In genomic region chr4:121740796-121741409, GRCh38 we compare ENCODE assay signal across 14 cellular contexts. TPM values are rescaled to one million over a fixed set of nuclear protein-coding genes. Genes with fewer than 3 reads are reported as not detected.
DNase-seq lines count a peak whose midpoint lies in the region; ATAC-seq and TF ChIP-seq lines count a peak whose summit lies in the region.
"Had no signal": no experiment of that assay in that cellular context is flagged by ENCODE, and none has a peak within 500 bp of the region (broad histone marks: within the 10 kb centered on the region; RNA-seq: fewer than 3 reads in every experiment).

No MANE protein-coding gene starts in this region.

- H3F3A ChIP-seq in GM23338 (replicated peaks; ENCODE audit: low read depth) = no peaks in the 10 kb centered on the region
- H3F3A ChIP-seq in neural progenitor cell (ENCODE audit: low read depth) = no peaks in the 10 kb centered on the region
- H3F3A ChIP-seq in PC-9 (ENCODE audit: insufficient read depth, low read depth) = no peaks in the 10 kb centered on the region

- peak overlapping the region; percentile 4; the same call in 1 of the 2 replicates for H3K4ac ChIP-seq in IMR-90 (ENCODE audit: low read depth, low read length)

- peak overlapping the region; percentile 13; the same call in 1 of the 2 replicates for H2AK5ac ChIP-seq in IMR-90 (ENCODE audit: low read depth, low read length)

- H3K4me2 ChIP-seq in GM23338 (peak overlapping the region; percentile 23), IMR-90 (ENCODE audit: low read depth, low read length) (no peak overlapping the region), neural progenitor cell (no peak overlapping the region), PC-9 (no peak overlapping the region)

- H2BK5ac ChIP-seq in IMR-90 (ENCODE audit: low read depth, low read length, poor library complexity, severe bottlenecking) = peak overlapping the region; percentile 43

- H2BK20ac ChIP-seq in IMR-90 (ENCODE audit: low read depth, low read length) = peak overlapping the region; percentile 31; the same call in 1 of the 2 replicates

- intact Hi-C loops in IMR-90 (cut with micrococcal nuclease) = no loop called here
- intact Hi-C loops in PC-9 (cut with micrococcal nuclease; ENCODE audit: unreplicated experiment) = no loop called here

- POLR2A ChIA-PET in IMR-90 (lab: Charles Lee; ENCODE audit: unreplicated experiment) = no interaction called here
- POLR2A ChIA-PET in PC-9 (lab: Charles Lee; ENCODE audit: unreplicated experiment) = no interaction called here

- H3K79me1 ChIP-seq in IMR-90 (ENCODE audit: low read depth in 1 of 2, low read length in 2 of 2) = no peaks in the 10 kb centered on the region

- peaks cover 31% of the 10 kb centered on the region; the same call in 1 of the 2 replicates for H3K27me3 ChIP-seq in GM23338 (ENCODE audit: insufficient read depth)
- no peaks in the 10 kb centered on the region for H3K27me3 ChIP-seq in IMR-90 (ENCODE audit: control insufficient read depth, insufficient read depth, low read length)
- no peaks in the 10 kb centered on the region for H3K27me3 ChIP-seq in foreskin keratinocyte
- H3K27me3 ChIP-seq in neural progenitor cell = no peaks in the 10 kb centered on the region
- H3K27me3 ChIP-seq in PC-9 (ENCODE audit: insufficient read depth, low read depth) = no peaks in the 10 kb centered on the region

- H3K18ac ChIP-seq in IMR-90 (ENCODE audit: low read depth, low read length) = peak overlapping the region; percentile 42

- in situ Hi-C loops in IMR-90 (cut with MboI; ENCODE audit: low sequenced_read_pairs) = loop anchor here (25.0 kb wide), 1 partner anchor 554 kb away; no protein-coding TSS in a partner anchor

- H3K9me3 ChIP-seq in IMR-90 (ENCODE audit: control insufficient read depth, insufficient read depth, low read length) (no peaks in the 10 kb centered on the region), neural progenitor cell (ENCODE audit: low read depth) (no peaks in the 10 kb centered on the region), PC-9 (ENCODE audit: insufficient read depth, low read depth) (no peaks in the 10 kb centered on the region)

- CTCF ChIA-PET in IMR-90 (lab: Yijun Ruan, JAX) = interaction anchor here (0.7 to 1.0 kb wide), 2 partner anchors 264 to 370 kb away, joined by 3 to 4 read pairs; no protein-coding TSS in a partner anchor
- CTCF ChIA-PET in PC-9 (lab: Charles Lee) = no interaction called here

- H3K4me3 ChIP-seq in GM23338 (no peak overlapping the region), IMR-90 (ENCODE audit: insufficient read depth, low read depth, low read length) (no peak overlapping the region), neural progenitor cell (no peak overlapping the region), PC-9 (no peak overlapping the region)

- H2AFZ ChIP-seq in GM23338 = no peak overlapping the region
- peak overlapping the region; percentile 47 for H2AFZ ChIP-seq in IMR-90 (replicated peaks; ENCODE audit: low read length, poor library complexity)
- peak overlapping the region; percentile 32 for H2AFZ ChIP-seq in neural progenitor cell (replicated peaks)
- no peak overlapping the region; the same call in 1 of the 2 replicates for H2AFZ ChIP-seq in PC-9

- DNase-seq in GM23338 (ENCODE audit: low spot score) = peak; percentile 67
- DNase-seq in IMR-90 = no peak
- no peak for DNase-seq in foreskin keratinocyte
- DNase-seq in neural progenitor cell (ENCODE audit: low spot score) = no peak
- no peak for DNase-seq in GOT3 (lab: John Stamatoyannopoulos, UW)
- DNase-seq in EL = no peak
- DNase-seq in activated naive CD4-positive, alpha-beta T cell (lab: John Stamatoyannopoulos, UW) = no peak
- DNase-seq in PC-9 = no peak
- DNase-seq: NCI-H1694 treated with DMSO at 0.1 percent for 48 hours, NCI-H2107, NCI-H69, SIG-M5 had no signal

- dilution Hi-C loops in IMR-90 (cut with HindIII; ENCODE audit: low sequenced_read_pairs, unreplicated experiment) = no loop called here

- no peak overlapping the region; the same call in 2 of the 3 replicates for H3K4me3 Mint-ChIP-seq in GM23338
- no peak overlapping the region for H3K4me3 Mint-ChIP-seq in neural progenitor cell

- H3K9me2 ChIP-seq in GM23338 (ENCODE audit: insufficient read depth) (no peaks in the 10 kb centered on the region), PC-9 (ENCODE audit: insufficient read depth) (no peaks in the 10 kb centered on the region)

- H3K56ac ChIP-seq in IMR-90 (ENCODE audit: extremely low read depth, insufficient read depth, low read length) = no peak overlapping the region

- no peak for TF ChIP-seq POLR2A in IMR-90 (IDR thresholded peaks at IDR 0.05; ENCODE audit: low read depth, low read length)

- H3K27ac Mint-ChIP-seq in GM23338 (no peak overlapping the region), neural progenitor cell (no peak overlapping the region)

- peak overlapping the region; percentile 55 for H2AK9ac ChIP-seq in IMR-90 (replicated peaks; ENCODE audit: low read depth, low read length, poor library complexity)

- peaks cover 16% of the 10 kb centered on the region for H3K4me1 ChIP-seq in GM23338 (ENCODE audit: insufficient read depth)
- H3K4me1 ChIP-seq in IMR-90 (ENCODE audit: control insufficient read depth, insufficient read depth, low read length) = peaks cover 16% of the 10 kb centered on the region
- no peaks in the 10 kb centered on the region for H3K4me1 ChIP-seq in foreskin keratinocyte
- H3K4me1 ChIP-seq in neural progenitor cell = no peaks in the 10 kb centered on the region
- no peaks in the 10 kb centered on the region for H3K4me1 ChIP-seq in PC-9 (replicated peaks; ENCODE audit: insufficient read depth)

- BruUV-seq in IMR-90 (replicated peaks; lab: Mats Ljungman, UMichigan) = no TSS peak
- no TSS peak for BruUV-seq in PC-9 (replicated peaks; lab: Mats Ljungman, UMichigan)

- peak overlapping the region; percentile 33 to 56; a peak in 2 of 4 replicates for H4K8ac ChIP-seq in IMR-90 (ENCODE audit: low read depth in 2 of 2, low read length in 2 of 2)

- no peaks in the 10 kb centered on the region for H3K36me3 Mint-ChIP-seq in GM23338 (ENCODE audit: low read depth)
- no peaks in the 10 kb centered on the region for H3K36me3 Mint-ChIP-seq in neural progenitor cell

- H3K36me3 ChIP-seq in GM23338 (ENCODE audit: insufficient read depth) (no peaks in the 10 kb centered on the region), IMR-90 (ENCODE audit: control insufficient read depth, insufficient read depth, low read length) (no peaks in the 10 kb centered on the region), neural progenitor cell (no peaks in the 10 kb centered on the region), PC-9 (ENCODE audit: low read depth) (no peaks in the 10 kb centered on the region)

- H4K5ac ChIP-seq in IMR-90 (ENCODE audit: low read depth, low read length) = peak overlapping the region; percentile 57

- H3K9me3 Mint-ChIP-seq in GM23338 = no peaks in the 10 kb centered on the region; the same call in 2 of the 3 replicates
- peaks cover 3% of the 10 kb centered on the region for H3K9me3 Mint-ChIP-seq in neural progenitor cell

- no peak overlapping the region for H3K14ac ChIP-seq in IMR-90 (replicated peaks; ENCODE audit: low read depth, low read length)

- ATAC-seq in GM23338 (peak; percentile 93), IMR-90 (ENCODE audit: low read depth) (no peak), foreskin keratinocyte (peak; percentile 37)

- peak overlapping the region; percentile 71; the same call in 1 of the 3 replicates for H2BK15ac ChIP-seq in IMR-90 (ENCODE audit: low read depth, low read length)

- WGBS in IMR-90 (ENCODE audit: extremely low coverage in 2 of 2, insufficient read length in 1 of 2), 2 experiments = 71% methylated on average over 3 of the region's 12 CpGs; no CpG with 5 or more reads in 1 of the 2 experiments

- H4K20me1 ChIP-seq in GM23338 (replicated peaks; ENCODE audit: insufficient read depth) (no peaks in the 10 kb centered on the region), IMR-90 (ENCODE audit: insufficient read depth, low read length) (no peaks in the 10 kb centered on the region), neural progenitor cell (ENCODE audit: low read depth) (no peaks in the 10 kb centered on the region), PC-9 (ENCODE audit: insufficient read depth) (no peaks in the 10 kb centered on the region)

- no peak for TF ChIP-seq CTCF in GM23338 (conservative IDR thresholded peaks at IDR 0.05; ENCODE audit: low read depth in 2 of 2)
- TF ChIP-seq CTCF in IMR-90 (conservative IDR thresholded peaks at IDR 0.05; ENCODE audit: low read depth, low read length) = no peak
- no peak for TF ChIP-seq CTCF in foreskin keratinocyte (conservative IDR thresholded peaks at IDR 0.05)
- no peak for TF ChIP-seq CTCF in neural progenitor cell (IDR thresholded peaks at IDR 0.05)
- TF ChIP-seq CTCF in PC-9 (conservative IDR thresholded peaks at IDR 0.05) = no peak

- no peak for TF ChIP-seq RAD21 in IMR-90 (IDR thresholded peaks at IDR 0.05; ENCODE audit: low read length)

- H3K27me3 Mint-ChIP-seq in GM23338 (ENCODE audit: insufficient read depth, low read depth, poor library complexity) (peaks cover 10% of the 10 kb centered on the region), neural progenitor cell (ENCODE audit: insufficient read depth, low read depth) (peaks cover 2% of the 10 kb centered on the region)

- H3K79me2 ChIP-seq in GM23338 (replicated peaks; ENCODE audit: insufficient read depth) (no peaks in the 10 kb centered on the region), neural progenitor cell (ENCODE audit: low read depth) (no peaks in the 10 kb centered on the region), PC-9 (ENCODE audit: low read depth) (no peaks in the 10 kb centered on the region)

- H3K9me1 ChIP-seq in IMR-90 (ENCODE audit: insufficient read depth, low read length) = no peaks in the 10 kb centered on the region

- peak overlapping the region; percentile 44 for H2BK120ac ChIP-seq in IMR-90 (ENCODE audit: low read depth, low read length)

- no peak overlapping the region for H3K9ac ChIP-seq in IMR-90 (ENCODE audit: low read depth, low read length)
- H3K9ac ChIP-seq in neural progenitor cell = no peak overlapping the region

- H3K23ac ChIP-seq in IMR-90 (ENCODE audit: low read depth, low read length) = no peak overlapping the region

- H3K4me1 Mint-ChIP-seq in GM23338 (peaks cover 21% of the 10 kb centered on the region), neural progenitor cell (no peaks in the 10 kb centered on the region)

- H4K91ac ChIP-seq in IMR-90 (ENCODE audit: insufficient read depth, low read depth, low read length) = peak overlapping the region; percentile 61; the same call in 1 of the 2 replicates

- H3K27ac ChIP-seq in GM23338 (ENCODE audit: low read depth) (no peak overlapping the region), IMR-90 (ENCODE audit: insufficient read depth, low read length) (no peak overlapping the region; the same call in 1 of the 2 replicates), foreskin keratinocyte (no peak overlapping the region), neural progenitor cell (no peak overlapping the region), PC-9 (no peak overlapping the region)
- H3K27ac ChIP-seq: C4-2B had no signal

RNA-seq across cellular contexts. Expression of gene SMIM43, which starts 24.1 kb away (rescaled TPM):
- total RNA-seq in GM23338 (2014; rRNA removed; shearing (Covaris generic)) = 0.56 TPM in 1 of 2 replicates, not detected in the other
- 0.21 and 0.26 TPM in 2 replicates for polyA plus RNA-seq in GM23338 (2016; fragmentation: Nextera tagmentation; extraction: Ambion mirVana)
- 1.4 TPM in 2 replicates for total RNA-seq in IMR-90 (2012; rRNA removed)
- polyA plus RNA-seq in IMR-90 (2012; rRNA removed) = 2.0 and 2.8 TPM in 2 replicates
- polyA plus RNA-seq in IMR-90 (2012; cell fraction: cytosol; rRNA removed) = 0.68 and 0.71 TPM in 2 replicates
- polyA plus RNA-seq in IMR-90 (2012; cell fraction: nucleus; rRNA removed; ENCODE audit: low replicate concordance) = 1.1 and 4.1 TPM in 2 replicates
- not detected in 2 replicates for total RNA-seq in foreskin keratinocyte
- 0.02 TPM in 1 of 2 replicates, not detected in the other for polyA plus RNA-seq in foreskin keratinocyte
- 0.06 TPM in 1 of 2 replicates, not detected in the other for total RNA-seq in neural progenitor cell (ENCODE audit: low replicate concordance)
- total RNA-seq in PC-9 (2021) = not detected in 2 replicates
- total RNA-seq: RPMI7951 had no signal

RNA-seq across cellular contexts. Expression of gene ANXA5, which starts 44.1 kb away (rescaled TPM):
- total RNA-seq in GM23338 (2014; rRNA removed; shearing (Covaris generic)) = 120 and 129 TPM in 2 replicates
- polyA plus RNA-seq in GM23338 (2016; fragmentation: Nextera tagmentation; extraction: Ambion mirVana) = 163 and 181 TPM in 2 replicates
- total RNA-seq in IMR-90 (2012; rRNA removed) = 780 and 1,163 TPM in 2 replicates
- 1,191 and 1,448 TPM in 2 replicates for polyA plus RNA-seq in IMR-90 (2012; rRNA removed)
- polyA plus RNA-seq in IMR-90 (2012; cell fraction: cytosol; rRNA removed) = 601 and 625 TPM in 2 replicates
- 243 and 845 TPM in 2 replicates for polyA plus RNA-seq in IMR-90 (2012; cell fraction: nucleus; rRNA removed; ENCODE audit: low replicate concordance)
- 445 and 484 TPM in 2 replicates for total RNA-seq in foreskin keratinocyte
- polyA plus RNA-seq in foreskin keratinocyte = 393 and 397 TPM in 2 replicates
- 153 and 216 TPM in 2 replicates for total RNA-seq in neural progenitor cell (ENCODE audit: low replicate concordance)
- total RNA-seq in PC-9 (2021) = 177 and 230 TPM in 2 replicates

Comparison
In these comparisons a context has a peak if more than half of its experiments do, and no peak if none do; other contexts are left out.
1. H2AFZ ChIP-seq: peak in IMR-90 (single experiment) and neural progenitor cell (single experiment); none in GM23338 (single experiment) and PC-9 (single experiment).